In the genomic region with DNA sequence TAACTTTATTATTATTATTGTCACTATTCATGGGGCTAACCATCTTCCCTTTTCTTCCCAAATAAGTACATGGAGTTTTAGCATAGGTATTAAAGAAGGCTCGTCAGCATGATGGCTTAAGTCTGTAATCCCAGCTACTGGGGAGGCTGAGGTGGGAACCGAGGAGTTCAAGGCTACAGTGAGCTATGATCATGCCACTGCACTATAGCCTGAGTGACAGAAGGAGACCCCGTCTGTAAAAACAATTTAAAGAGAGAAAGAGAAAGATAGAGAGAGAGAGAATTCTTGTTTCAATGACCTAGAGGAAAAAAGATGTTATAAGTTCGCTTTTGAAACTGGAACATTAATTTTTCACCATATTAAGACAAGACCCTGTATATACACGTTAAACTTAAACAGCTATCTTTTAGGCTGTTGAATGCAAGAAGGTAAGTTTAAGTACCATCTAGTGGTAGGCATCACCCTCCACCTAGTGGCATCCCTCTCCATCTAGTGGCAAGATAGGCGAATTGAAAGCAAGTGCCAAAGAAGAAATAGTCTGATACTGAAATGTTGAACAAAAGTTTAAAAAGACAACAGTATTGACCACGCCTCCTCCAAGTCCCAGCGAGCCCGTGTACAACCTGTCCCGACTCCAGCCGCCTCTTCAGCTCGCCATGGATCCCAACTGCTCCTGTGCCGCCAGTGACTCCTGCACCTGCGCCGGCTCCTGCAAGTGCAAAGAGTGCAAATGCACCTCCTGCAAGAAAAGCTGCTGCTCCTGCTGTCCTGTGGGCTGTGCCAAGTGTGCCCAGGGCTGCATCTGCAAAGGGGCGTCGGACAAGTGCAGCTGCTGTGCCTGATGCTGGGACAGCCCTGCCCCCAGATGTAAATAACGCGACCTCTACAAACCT, we compare ENCODE assay signal across 8 cellular contexts. TPM values are rescaled to one million over a fixed set of nuclear protein-coding genes. Genes with fewer than 3 reads are reported as not detected.
A peak's percentile ranks its signal among the peaks of the same experiment; 100 is the strongest.
DNase-seq lines count a peak whose midpoint lies in the region; ATAC-seq and TF ChIP-seq lines count a peak whose summit lies in the region.

No MANE protein-coding gene starts in this region.

- TF ChIP-seq CTCF in dorsolateral prefrontal cortex (IDR thresholded peaks at IDR 0.05 in 54 of 56, conservative IDR thresholded peaks at IDR 0.05 in 2 of 56; ENCODE audit: low read depth in 1 of 56, partially characterized antibody in 56 of 56) (peak; percentile 68 to 95 (median 85)), liver (IDR thresholded peaks at IDR 0.05; ENCODE audit: low read depth, low read length, missing input control) (peak; percentile 93)

- H3K27ac ChIP-seq in BLaER1 = no peak overlapping the region
- H3K27ac ChIP-seq in dorsolateral prefrontal cortex = no peak overlapping the region
- H3K27ac ChIP-seq in liver (ENCODE audit: low read depth in 1 of 2, low read length in 2 of 2) = no peak overlapping the region

- H3K36me3 ChIP-seq in BLaER1 = no peaks in the 10 kb centered on the region
- no peaks in the 10 kb centered on the region for H3K36me3 ChIP-seq in liver (ENCODE audit: control insufficient read depth in 4 of 4, insufficient read depth in 3 of 4, low read depth in 1 of 4, low read length in 3 of 4)

- H3K4me3 ChIP-seq in BLaER1 = peak overlapping the region; percentile 56
- peak overlapping the region in 25 of 59 donors; percentile 6 to 50 (median 31) for H3K4me3 ChIP-seq in dorsolateral prefrontal cortex
- peak overlapping the region in 2 of 3 donors; percentile 12 to 26 for H3K4me3 ChIP-seq in liver (ENCODE audit: low read depth in 1 of 3, low read length in 3 of 3)

- no peaks in the 10 kb centered on the region for H3K9me3 ChIP-seq in BLaER1
- no peaks in the 10 kb centered on the region for H3K9me3 ChIP-seq in liver (ENCODE audit: control insufficient read depth in 4 of 4, low read length in 3 of 4)

- H3K27me3 Mint-ChIP-seq in stimulated activated naive B cell treated with anti-CD40 and anti-IgM and Interleukin-4, amounts not matched to agents 10 μg/mL and 1 μg/mL and 100 μg/mL, for 72 hours = peaks cover 7 to 16% of the 10 kb centered on the region in 2 donors

- WGBS in liver = 13% methylated on average over 19 of the region's 19 CpGs

- H3K27ac Mint-ChIP-seq in stimulated activated naive B cell treated with anti-CD40 and anti-IgM and Interleukin-4, amounts not matched to agents 10 μg/mL and 1 μg/mL and 100 μg/mL, for 72 hours = no peak overlapping the region

- no peaks in the 10 kb centered on the region for H3K36me3 Mint-ChIP-seq in stimulated activated naive B cell treated with anti-CD40 and anti-IgM and Interleukin-4, amounts not matched to agents 10 μg/mL and 1 μg/mL and 100 μg/mL, for 72 hours

- peak; percentile 92 to 94 for TF ChIP-seq RAD21 in liver (IDR thresholded peaks at IDR 0.05)

- peak overlapping the region; percentile 85 for H3K4me3 Mint-ChIP-seq in stimulated activated naive B cell treated with anti-CD40 and anti-IgM and Interleukin-4, amounts not matched to agents 10 μg/mL and 1 μg/mL and 100 μg/mL, for 72 hours

- H3K4me1 ChIP-seq in BLaER1 = peaks cover 3% of the 10 kb centered on the region; the same call in 1 of the 2 replicates
- H3K4me1 ChIP-seq in liver (ENCODE audit: control insufficient read depth in 4 of 4, insufficient read depth in 4 of 4, low read length in 3 of 4) = peaks cover 0 to 9% (median 3%) of the 10 kb centered on the region in 4 donors

- H3K27me3 ChIP-seq in BLaER1 (no peaks in the 10 kb centered on the region), dorsolateral prefrontal cortex (peaks cover 0 to 34% (median 4%) of the 10 kb centered on the region in 45 donors), liver (ENCODE audit: control insufficient read depth in 4 of 4, insufficient read depth in 4 of 4, low read length in 3 of 4) (no peaks in the 10 kb centered on the region)

- peak overlapping the region; percentile 73 for H3K4me2 ChIP-seq in BLaER1

- DNase-seq in NCI-H2171 (lab: John Stamatoyannopoulos, UW) (peak; percentile 1), dorsolateral prefrontal cortex (peak in 5 of 10 donors; percentile 4 to 52 (median 35))
- peak; percentile 29 for DNase-seq in activated CD4-positive, alpha-beta T cell treated with anti-CD3 and anti-CD28 coated beads, Interleukin-2, amount 50 U/mL, for 1 hour
- peak; percentile 22 for DNase-seq in stimulated activated naive B cell treated with anti-CD40 and anti-IgM and Interleukin-4, amounts not matched to agents 10 μg/mL and 1 μg/mL and 100 μg/mL, for 72 hours

- H3K4me1 Mint-ChIP-seq in stimulated activated naive B cell treated with anti-CD40 and anti-IgM and Interleukin-4, amounts not matched to agents 10 μg/mL and 1 μg/mL and 100 μg/mL, for 72 hours = peaks cover 7 to 10% of the 10 kb centered on the region in 2 donors

- no peaks in the 10 kb centered on the region for H3K9me3 Mint-ChIP-seq in stimulated activated naive B cell treated with anti-CD40 and anti-IgM and Interleukin-4, amounts not matched to agents 10 μg/mL and 1 μg/mL and 100 μg/mL, for 72 hours

- H3K9ac ChIP-seq in BLaER1 (no peak overlapping the region), liver (ENCODE audit: low read depth in 1 of 2, low read length in 2 of 2) (no peak overlapping the region)

- ATAC-seq in GM18861 (IDR thresholded peaks at IDR 0.05; ENCODE audit: unreplicated experiment) (peak; percentile 84), HG03060 (IDR thresholded peaks at IDR 0.05; ENCODE audit: low read depth, unreplicated experiment) (peak; percentile 58)
- peak; percentile 80 to 85 for ATAC-seq in stimulated activated naive B cell treated with anti-CD40 and anti-IgM and Interleukin-4, amounts not matched to agents 10 μg/mL and 1 μg/mL and 100 μg/mL, for 72 hours (replicated peaks)

- no peaks in the 10 kb centered on the region for H4K20me1 ChIP-seq in BLaER1

- intact Hi-C loops in dorsolateral prefrontal cortex (cut with DNase I) = loop anchor here in 1 of 2 donors (1.0 to 10.0 kb wide), 2 partner anchors 51 to 104 kb away; no protein-coding TSS in a partner anchor

TF ChIP-seq in liver, 16 proteins besides CTCF, POLR2A, EP300 and RAD21:
- peak in 1 of 2 donors; percentile 17 for TF ChIP-seq RXRA (IDR thresholded peaks at IDR 0.05)
- no peak for TF ChIP-seq EGR1 (IDR thresholded peaks at IDR 0.05; ENCODE audit: low read depth in 2 of 2)
- TF ChIP-seq HNF4A (conservative IDR thresholded peaks at IDR 0.05) = peak in 1 of 2 donors; percentile 38
- TF ChIP-seq, protein P1, sequence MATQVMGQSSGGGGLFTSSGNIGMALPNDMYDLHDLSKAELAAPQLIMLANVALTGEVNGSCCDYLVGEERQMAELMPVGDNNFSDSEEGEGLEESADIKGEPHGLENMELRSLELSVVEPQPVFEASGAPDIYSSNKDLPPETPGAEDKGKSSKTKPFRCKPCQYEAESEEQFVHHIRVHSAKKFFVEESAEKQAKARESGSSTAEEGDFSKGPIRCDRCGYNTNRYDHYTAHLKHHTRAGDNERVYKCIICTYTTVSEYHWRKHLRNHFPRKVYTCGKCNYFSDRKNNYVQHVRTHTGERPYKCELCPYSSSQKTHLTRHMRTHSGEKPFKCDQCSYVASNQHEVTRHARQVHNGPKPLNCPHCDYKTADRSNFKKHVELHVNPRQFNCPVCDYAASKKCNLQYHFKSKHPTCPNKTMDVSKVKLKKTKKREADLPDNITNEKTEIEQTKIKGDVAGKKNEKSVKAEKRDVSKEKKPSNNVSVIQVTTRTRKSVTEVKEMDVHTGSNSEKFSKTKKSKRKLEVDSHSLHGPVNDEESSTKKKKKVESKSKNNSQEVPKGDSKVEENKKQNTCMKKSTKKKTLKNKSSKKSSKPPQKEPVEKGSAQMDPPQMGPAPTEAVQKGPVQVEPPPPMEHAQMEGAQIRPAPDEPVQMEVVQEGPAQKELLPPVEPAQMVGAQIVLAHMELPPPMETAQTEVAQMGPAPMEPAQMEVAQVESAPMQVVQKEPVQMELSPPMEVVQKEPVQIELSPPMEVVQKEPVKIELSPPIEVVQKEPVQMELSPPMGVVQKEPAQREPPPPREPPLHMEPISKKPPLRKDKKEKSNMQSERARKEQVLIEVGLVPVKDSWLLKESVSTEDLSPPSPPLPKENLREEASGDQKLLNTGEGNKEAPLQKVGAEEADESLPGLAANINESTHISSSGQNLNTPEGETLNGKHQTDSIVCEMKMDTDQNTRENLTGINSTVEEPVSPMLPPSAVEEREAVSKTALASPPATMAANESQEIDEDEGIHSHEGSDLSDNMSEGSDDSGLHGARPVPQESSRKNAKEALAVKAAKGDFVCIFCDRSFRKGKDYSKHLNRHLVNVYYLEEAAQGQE (IDR thresholded peaks at IDR 0.05) = no peak
TF ChIP-seq in liver: peak in this region for 2.

RNA-seq across cellular contexts. Expression of a gene that starts 26.0 kb away (rescaled TPM):
- total RNA-seq in dorsolateral prefrontal cortex (100 to 1,000 TPM in 45 of 120 experiments, 10 to 100 TPM in 75; 76.7 to 132 (median 95.3) TPM), liver (10 to 100 TPM; 28.8 to 30.3 TPM)
- 10 to 100 TPM; 15.5 to 17.0 TPM for polyA plus RNA-seq in liver
